Comparison of ENCODE assay signal across 13 cellular contexts in the genomic region with DNA sequence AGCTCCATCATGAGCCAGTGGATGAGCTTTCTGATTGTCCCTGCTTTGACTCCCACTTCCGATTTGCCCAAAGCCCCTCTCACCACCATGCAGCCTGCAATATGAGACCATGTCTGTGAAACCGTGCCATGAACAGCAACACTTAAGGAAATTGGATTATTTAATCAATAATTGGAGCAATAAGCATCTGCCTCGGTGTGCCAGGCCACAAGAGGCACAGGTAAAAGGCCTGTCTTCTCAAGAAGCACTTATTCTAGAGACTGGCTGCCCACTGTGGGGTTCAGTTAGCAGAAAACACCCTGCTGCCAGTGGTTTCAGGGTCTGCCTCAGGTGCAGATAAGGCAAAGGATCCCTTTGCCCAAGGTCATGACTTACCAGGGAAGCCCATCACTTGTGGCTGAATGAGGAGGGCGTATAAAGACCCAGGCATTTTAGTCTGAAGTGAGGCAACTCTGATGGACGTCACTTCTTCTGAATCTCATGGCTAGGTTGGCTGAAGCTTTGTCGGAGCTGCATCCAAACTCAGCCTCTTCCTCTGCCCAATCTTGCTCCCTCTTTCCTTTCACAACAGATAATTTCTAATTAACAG. TPM values are rescaled to one million over a fixed set of nuclear protein-coding genes. Genes with fewer than 3 reads are reported as not detected.
DNase-seq lines count a peak whose midpoint lies in the region; ATAC-seq, FAIRE-seq and TF ChIP-seq lines count a peak whose summit lies in the region.
"Had no signal": no experiment of that assay in that cellular context is flagged by ENCODE, and none has a peak within 500 bp of the region (broad histone marks: within the 10 kb centered on the region; RNA-seq: fewer than 3 reads in every experiment).

No MANE protein-coding gene starts in this region.

- FAIRE-seq in GM12892 (lab: Jason Lieb, UNC) = peak; percentile 17
- FAIRE-seq: colon, pancreas had no signal

- H3K9me3 Mint-ChIP-seq in activated B cell treated with CpG ODN at 0.5 μM for 24 hours (no peaks in the 10 kb centered on the region), memory B cell (no peaks in the 10 kb centered on the region)

- no peak for TF ChIP-seq CTCF in activated B cell treated with CpG ODN at 0.5 μM for 24 hours (IDR thresholded peaks at IDR 0.05)
- TF ChIP-seq CTCF in gastrocnemius medialis (IDR thresholded peaks at IDR 0.05 in 4 of 5, conservative IDR thresholded peaks at IDR 0.05 in 1 of 5) = no peak

- H3K27me3 Mint-ChIP-seq in activated B cell treated with CpG ODN at 0.5 μM for 24 hours = no peaks in the 10 kb centered on the region
- H3K27me3 Mint-ChIP-seq in memory B cell = no peaks in the 10 kb centered on the region

- H3K4me1 Mint-ChIP-seq in activated B cell treated with CpG ODN at 0.5 μM for 24 hours (peaks cover 89% of the 10 kb centered on the region), memory B cell (peaks cover 79% of the 10 kb centered on the region)

- POLR2A ChIA-PET in activated B cell treated with CpG ODN at 0.5 μM for 24 hours (lab: Charles Lee) = interaction anchor here (0.6 to 8.8 kb wide), 23 partner anchors 8 to 536 kb away, joined by 3 to 258 read pairs (median 5); a partner anchor contains a TSS

- peak overlapping the region; percentile 22 to 80 (median 73); a peak in 21 of 22 replicates for H3K9ac ChIP-seq in BLaER1 treated with 17β-estradiol and CSF1 and Interleukin-3, amounts not matched to agents 10 nM and 100 nM

- TF ChIP-seq POLR2A in GM12892 (IDR thresholded peaks at IDR 0.05; ENCODE audit: low read depth, low read length) = no peak; the same call in 1 of the 2 replicates
- no peak for TF ChIP-seq POLR2A in gastrocnemius medialis (IDR thresholded peaks at IDR 0.05)

- peak overlapping the region in 6 of 10 experiments; percentile 4 to 24 (median 12); a peak in 10 of 20 replicates for H3K4me3 ChIP-seq in BLaER1 treated with 17β-estradiol and CSF1 and Interleukin-3, amounts not matched to agents 10 nM and 100 nM
- no peak overlapping the region for H3K4me3 ChIP-seq in gastrocnemius medialis
- H3K4me3 ChIP-seq: pancreas had no signal

- H3K36me3 ChIP-seq in BLaER1 treated with 17β-estradiol and CSF1 and Interleukin-3, amounts not matched to agents 10 nM and 100 nM = no peaks in the 10 kb centered on the region
- H3K36me3 ChIP-seq in gastrocnemius medialis = no peaks in the 10 kb centered on the region
- H3K36me3 ChIP-seq: pancreas had no signal

- peak overlapping the region; percentile 38 to 93 (median 88); a peak in 21 of 22 replicates for H3K27ac ChIP-seq in BLaER1 treated with 17β-estradiol and CSF1 and Interleukin-3, amounts not matched to agents 10 nM and 100 nM
- H3K27ac ChIP-seq in gastrocnemius medialis = no peak overlapping the region
- H3K27ac ChIP-seq: pancreas had no signal

- ATAC-seq in activated B cell treated with CpG ODN at 0.5 μM for 24 hours (ENCODE audit: low read depth) (no peak), memory B cell (ENCODE audit: low read depth) (no peak), gastrocnemius medialis (no peak), HG03432 (IDR thresholded peaks at IDR 0.05; ENCODE audit: unreplicated experiment) (no peak)
- ATAC-seq: SK-N-SH treated with all-trans-retinoic acid at 6 μM for 48 hours had no signal

- H3K27ac Mint-ChIP-seq in activated B cell treated with CpG ODN at 0.5 μM for 24 hours = peak overlapping the region; percentile 95
- peak overlapping the region; percentile 77 for H3K27ac Mint-ChIP-seq in memory B cell

- H3K4me3 Mint-ChIP-seq in activated B cell treated with CpG ODN at 0.5 μM for 24 hours (peak overlapping the region; percentile 76), memory B cell (peak overlapping the region; percentile 74)

- DNase-seq in GM12892 (ENCODE audit: insufficient read length) (no peak), activated B cell treated with CpG ODN at 0.5 μM for 24 hours (no peak), memory B cell (ENCODE audit: low spot score in 2 of 2) (no peak), gastrocnemius medialis (no peak), NCI-H2196 (lab: John Stamatoyannopoulos, UW; ENCODE audit: unreplicated experiment) (no peak)
- DNase-seq in stimulated activated CD4-positive, alpha-beta T cell treated with anti-CD3 and anti-CD28 coated beads, Interleukin-15, amount 100 ng/mL, for 24 hours = no peak
- DNase-seq: Kasumi-1, NCI-H1930, pancreas had no signal

- H3K9me3 ChIP-seq in BLaER1 treated with 17β-estradiol and CSF1 and Interleukin-3, amounts not matched to agents 10 nM and 100 nM (replicated peaks in 1 of 11) = no peaks in the 10 kb centered on the region
- no peaks in the 10 kb centered on the region for H3K9me3 ChIP-seq in gastrocnemius medialis
- H3K9me3 ChIP-seq: pancreas had no signal

- H3K36me3 Mint-ChIP-seq in activated B cell treated with CpG ODN at 0.5 μM for 24 hours (ENCODE audit: low read depth) (no peaks in the 10 kb centered on the region), memory B cell (no peaks in the 10 kb centered on the region)

- no peaks in the 10 kb centered on the region for H4K20me1 ChIP-seq in BLaER1 treated with 17β-estradiol and CSF1 and Interleukin-3, amounts not matched to agents 10 nM and 100 nM

- no peaks in the 10 kb centered on the region for H3K27me3 ChIP-seq in BLaER1 treated with 17β-estradiol and CSF1 and Interleukin-3, amounts not matched to agents 10 nM and 100 nM
- no peaks in the 10 kb centered on the region for H3K27me3 ChIP-seq in gastrocnemius medialis
- H3K27me3 ChIP-seq: pancreas had no signal

- CTCF ChIA-PET in activated B cell treated with CpG ODN at 0.5 μM for 24 hours (lab: Charles Lee) = interaction anchor here (0.8 to 4.9 kb wide), 15 partner anchors 9 to 221 kb away, joined by 3 to 69 read pairs (median 5); a partner anchor contains a TSS

- H3K4me1 ChIP-seq in BLaER1 treated with 17β-estradiol and CSF1 and Interleukin-3, amounts not matched to agents 10 nM and 100 nM = peaks cover 78 to 90% (median 81%) of the 10 kb centered on the region in 10 experiments
- no peaks in the 10 kb centered on the region for H3K4me1 ChIP-seq in gastrocnemius medialis

- H3K4me2 ChIP-seq in BLaER1 treated with 17β-estradiol and CSF1 and Interleukin-3, amounts not matched to agents 10 nM and 100 nM = peak overlapping the region; percentile 85 to 98 (median 94)

- in situ Hi-C loops in gastrocnemius medialis (cut with MboI; ENCODE audit: low sequenced_read_pairs in 4 of 4) = loop anchor here (10.0 kb wide), 4 partner anchors 104 to 554 kb away; no protein-coding TSS in a partner anchor

- intact Hi-C loops in activated B cell treated with CpG ODN at 0.5 μM for 24 hours (cut with micrococcal nuclease) (loop anchor here (5.0 kb wide), 2 partner anchors 33 to 438 kb away; no protein-coding TSS in a partner anchor), gastrocnemius medialis (cut with DNase I; ENCODE audit: low total_unique reads) (no loop called here)

RNA-seq across cellular contexts. Expression of a gene that starts 7.1 kb away (rescaled TPM):
- 2.4 TPM for polyA plus RNA-seq in GM12892 (2012; ENCODE audit: missing spikeins)
- 19.6 and 23.6 TPM in 2 replicates for total RNA-seq in activated B cell treated with CpG ODN at 0.5 μM for 24 hours
- 1 to 10 TPM in 2 of 4 donors, under 1 TPM in 1, not detected in 1; 0.40 to 2.3 (median 1.9) TPM for total RNA-seq in gastrocnemius medialis

RNA-seq across cellular contexts. Expression of a gene that starts 19.9 kb away (rescaled TPM):
- polyA plus RNA-seq in GM12892 (2012; ENCODE audit: missing spikeins) = 46.1 TPM
- total RNA-seq in activated B cell treated with CpG ODN at 0.5 μM for 24 hours (48.9 and 58.6 TPM in 2 replicates), gastrocnemius medialis (1 to 10 TPM in 1 of 4 donors, under 1 TPM in 3; 0.19 to 1.2 (median 0.88) TPM)

Comparison
In these comparisons a context has a peak if more than half of its experiments do, and no peak if none do; other contexts are left out.
1. H3K27ac ChIP-seq: peak in BLaER1 treated with 17β-estradiol and CSF1 and Interleukin-3, amounts not matched to agents 10 nM and 100 nM (11 of 11); none in gastrocnemius medialis (0 of 4).
2. H3K4me3 ChIP-seq: peak in BLaER1 treated with 17β-estradiol and CSF1 and Interleukin-3, amounts not matched to agents 10 nM and 100 nM (6 of 10); none in gastrocnemius medialis (0 of 4).
3. RNA of a gene that starts 19.9 kb away (total RNA-seq): 48.9 to 58.6 TPM in activated B cell treated with CpG ODN at 0.5 μM for 24 hours; 0.19 to 1.2 TPM in gastrocnemius medialis; every median in the first group is over 10 times any median in the second.